Comparison of ENCODE assay signal across 1 cellular context in the genomic region with DNA sequence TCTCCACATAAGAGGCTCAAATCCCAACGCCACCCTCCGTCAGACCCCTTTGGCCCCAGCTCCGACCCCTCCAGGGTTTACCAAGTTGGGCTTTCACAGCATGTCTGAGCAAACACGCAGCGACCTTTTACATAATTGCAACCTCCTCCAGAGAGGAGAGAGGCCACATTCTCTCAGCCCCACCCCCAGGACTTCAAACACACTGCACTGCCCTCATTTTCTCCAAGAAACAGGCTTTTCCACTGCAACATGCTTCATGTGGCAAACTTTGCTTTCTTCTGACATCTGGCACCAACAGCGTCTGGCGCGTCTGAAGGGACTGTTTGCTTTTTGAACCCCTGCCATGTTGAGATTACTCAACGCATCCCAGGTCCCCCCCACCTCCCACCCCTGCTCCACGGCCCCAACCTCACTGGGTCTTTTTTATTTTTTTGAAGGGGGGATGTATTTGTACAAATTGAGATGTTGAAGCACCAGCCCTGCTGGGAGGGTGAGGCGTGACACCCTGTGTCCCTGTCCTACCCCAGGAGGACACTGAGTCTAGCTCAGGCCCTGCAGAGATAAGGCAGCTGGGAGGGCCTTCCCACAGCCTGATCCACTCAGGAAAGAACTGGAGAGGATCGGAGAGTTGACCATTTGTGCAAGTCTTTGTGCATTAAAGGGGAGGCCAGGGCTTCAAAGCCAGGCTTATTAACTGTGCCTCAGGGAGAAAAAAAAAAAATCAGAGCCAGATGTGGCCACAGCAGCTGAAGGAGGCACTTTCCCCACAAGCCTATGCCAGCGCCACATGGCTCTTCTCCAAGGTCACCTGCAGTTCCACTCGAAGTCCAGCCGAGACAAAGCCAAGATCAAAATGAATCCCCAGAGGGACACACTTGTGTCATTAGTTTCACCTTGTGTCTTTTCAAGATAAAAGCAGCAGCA.
TF ChIP-seq lines count a peak whose summit lies in the region.

No MANE protein-coding gene starts in this region.

TF ChIP-seq in H1, 55 proteins besides CTCF, POLR2A, EP300 and RAD21:
- TF ChIP-seq SIN3A (conservative IDR thresholded peaks at IDR 0.05 in 1 of 2, IDR thresholded peaks at IDR 0.05 in 1 of 2; ENCODE audit: low read depth in 1 of 2, low read length in 2 of 2): 0 out of 4 replicates have a peak, but pooled peaks of 1 of the 2 experiments have one; percentile 50
- no peak for TF ChIP-seq NANOG (IDR thresholded peaks at IDR 0.05; ENCODE audit: insufficient read depth, low read depth, low read length, poor library complexity, severe bottlenecking)
